ENCODE assay signal across 9 cellular contexts in genomic region chr1:209805341-209805781, GRCh38. TPM values are rescaled to one million over a fixed set of nuclear protein-coding genes. Genes with fewer than 3 reads are reported as not detected.
DNase-seq lines count a peak whose midpoint lies in the region; ATAC-seq and TF ChIP-seq lines count a peak whose summit lies in the region.
"Had no signal": no experiment of that assay in that cellular context is flagged by ENCODE, and none has a peak within 500 bp of the region (broad histone marks: within the 10 kb centered on the region; RNA-seq: fewer than 3 reads in every experiment).

No MANE protein-coding gene starts in this region.

- peaks cover 40% of the 10 kb centered on the region for H3K27me3 ChIP-seq in cardiac muscle cell
- peaks cover 2% of the 10 kb centered on the region for H3K27me3 ChIP-seq in lung (ENCODE audit: control insufficient read depth, insufficient read depth)

- H3K36me3 ChIP-seq in cardiac muscle cell (no peaks in the 10 kb centered on the region), lung (ENCODE audit: control insufficient read depth in 2 of 2, insufficient read depth in 2 of 2, low read length in 2 of 2) (no peaks in the 10 kb centered on the region)

- ATAC-seq in left ventricle myocardium superior (no peak), lung (ENCODE audit: insufficient read depth, low FRiP score) (no peak), GM19351 (IDR thresholded peaks at IDR 0.05; ENCODE audit: unreplicated experiment) (no peak), omental fat pad (ENCODE audit: low FRiP score) (no peak), GM21723 (IDR thresholded peaks at IDR 0.05; ENCODE audit: unreplicated experiment) (no peak)

- H3K4me1 ChIP-seq in cardiac muscle cell (ENCODE audit: low read depth) (peaks cover 15% of the 10 kb centered on the region), lung (ENCODE audit: control insufficient read depth in 2 of 2, insufficient read depth in 2 of 2, low read length in 2 of 2) (peaks cover 0 to 19% of the 10 kb centered on the region in 2 donors)

- peaks cover 11% of the 10 kb centered on the region for H3K4me1 Mint-ChIP-seq in type B pancreatic cell (ENCODE audit: unreplicated experiment)

- H3K27ac Mint-ChIP-seq in type B pancreatic cell, result peak overlapping the region; percentile 100

- no peaks in the 10 kb centered on the region for H3K9me3 ChIP-seq in cardiac muscle cell (ENCODE audit: low read depth)
- no peaks in the 10 kb centered on the region for H3K9me3 ChIP-seq in lung (ENCODE audit: control insufficient read depth in 2 of 2, insufficient read depth in 1 of 2, low read length in 1 of 2)

- TF ChIP-seq CTCF in cardiac muscle cell (IDR thresholded peaks at IDR 0.05; ENCODE audit: low read depth, low read length) (no peak), coronary artery (IDR thresholded peaks at IDR 0.05) (no peak), lung (IDR thresholded peaks at IDR 0.05; ENCODE audit: control extremely low read depth, extremely low read depth) (no peak), type B pancreatic cell (conservative IDR thresholded peaks at IDR 0.05) (no peak), omental fat pad (IDR thresholded peaks at IDR 0.05) (no peak)

- peak overlapping the region; percentile 97 for H3K4me3 Mint-ChIP-seq in type B pancreatic cell

- no peaks in the 10 kb centered on the region for H3K9me3 Mint-ChIP-seq in type B pancreatic cell

- intact Hi-C loops in left ventricle myocardium superior (cut with micrococcal nuclease), result no loop called here

- no peak overlapping the region for H3K27ac ChIP-seq in cardiac muscle cell
- H3K27ac ChIP-seq in coronary artery, result peak overlapping the region in 1 of 2 donors; percentile 32
- H3K27ac ChIP-seq in lung (ENCODE audit: low read depth in 1 of 2, low read length in 1 of 2), result peak overlapping the region in 1 of 2 donors; percentile 88
- H3K27ac ChIP-seq: SK-N-MC had no signal

- H3K27me3 Mint-ChIP-seq in type B pancreatic cell, result peaks cover 28% of the 10 kb centered on the region

- DNase-seq in cardiac muscle cell (ENCODE audit: low read depth in 1 of 2, low spot score in 1 of 2) (peak in 1 of 2 donors; percentile 8), left ventricle myocardium superior (no peak), coronary artery (ENCODE audit: low spot score) (no peak), lung (ENCODE audit: low spot score) (no peak), type B pancreatic cell (ENCODE audit: extremely low spot score, unreplicated experiment) (no peak), omental fat pad (ENCODE audit: low spot score) (no peak)

- 37 to 52% methylated on average over 19 of the region's 19 CpGs for WGBS in lung, 2 donors

- peak overlapping the region; percentile 31 for H3K4me3 ChIP-seq in cardiac muscle cell
- H3K4me3 ChIP-seq in coronary artery, result peak overlapping the region; percentile 66
- peak overlapping the region; percentile 41 for H3K4me3 ChIP-seq in lung
- H3K4me3 ChIP-seq: SK-N-MC had no signal

- peaks cover 4% of the 10 kb centered on the region for H3K36me3 Mint-ChIP-seq in type B pancreatic cell

RNA-seq across cellular contexts. Expression of gene IRF6, which starts 0.6 kb away (rescaled TPM):
- total RNA-seq in cardiac muscle cell, result 1.4 and 2.6 TPM in 2 replicates
- polyA plus RNA-seq in cardiac muscle cell, result 1.9 TPM in 1 of 2 replicates, not detected in the other
- 48.5 TPM for total RNA-seq in left ventricle myocardium superior
- total RNA-seq in lung, result 10 to 100 TPM; 28.3 to 29.2 TPM
- 1 to 10 TPM; 8.7 to 9.0 TPM for polyA plus RNA-seq in lung
- total RNA-seq in type B pancreatic cell (ENCODE audit: low replicate concordance), result 28.2 and 67.4 TPM in 2 replicates
- total RNA-seq in omental fat pad, result 1 to 10 TPM in 2 of 4 donors, under 1 TPM in 2; 0.44 to 1.4 (median 1.0) TPM

RNA-seq across cellular contexts. Expression of gene C1orf74, which starts 21.0 kb away (rescaled TPM):
- total RNA-seq in cardiac muscle cell (2.1 and 3.6 TPM in 2 replicates), left ventricle myocardium superior (2.0 TPM), lung (1 to 10 TPM; 1.8 to 2.5 TPM), type B pancreatic cell (ENCODE audit: low replicate concordance) (3.6 TPM in 2 replicates), omental fat pad (1 to 10 TPM in 2 of 4 donors, under 1 TPM in 2; 0.37 to 1.9 (median 1.0) TPM)
- polyA plus RNA-seq in cardiac muscle cell (2.9 and 4.4 TPM in 2 replicates), lung (1 to 10 TPM in 1 of 2 donors, under 1 TPM in 1; 0.75 to 1.2 TPM)

RNA-seq across cellular contexts. Expression of gene UTP25, which starts 22.4 kb away (rescaled TPM):
- total RNA-seq in cardiac muscle cell (3.5 and 5.4 TPM in 2 replicates), left ventricle myocardium superior (2.5 TPM), lung (1 to 10 TPM; 6.2 to 7.3 TPM), type B pancreatic cell (ENCODE audit: low replicate concordance) (8.4 and 9.4 TPM in 2 replicates), omental fat pad (10 to 100 TPM in 1 of 4 donors, 1 to 10 TPM in 3; 6.6 to 18.5 (median 9.2) TPM)
- polyA plus RNA-seq in cardiac muscle cell (3.1 and 3.5 TPM in 2 replicates), lung (1 to 10 TPM; 1.8 to 3.1 TPM)

RNA-seq across cellular contexts. Expression of gene TRAF3IP3, which starts 49.5 kb away (rescaled TPM):
- total RNA-seq in cardiac muscle cell (0.11 and 1.3 TPM in 2 replicates), left ventricle myocardium superior (1.9 TPM), lung (1 to 10 TPM; 6.9 to 8.3 TPM), type B pancreatic cell (ENCODE audit: low replicate concordance) (1.7 TPM in 1 of 2 replicates, not detected in the other), omental fat pad (1 to 10 TPM; 2.5 to 9.0 (median 3.6) TPM)
- polyA plus RNA-seq in cardiac muscle cell (0.74 and 0.99 TPM in 2 replicates), lung (10 to 100 TPM in 1 of 2 donors, 1 to 10 TPM in 1; 6.0 to 15.7 TPM)
